Comparison of ENCODE assay signal across 1 cellular context in genomic region chr14:36279306-36280244, GRCh38.
A peak's percentile ranks its signal among the peaks of the same experiment; 100 is the strongest.
TF ChIP-seq lines count a peak whose summit lies in the region.

No MANE protein-coding gene starts in this region.

TF ChIP-seq in Ishikawa, 13 proteins besides CTCF, POLR2A, EP300 and RAD21:
- TF ChIP-seq FOXM1 (IDR thresholded peaks at IDR 0.05; ENCODE audit: borderline replicate concordance, low read depth) (no peak), TCF12 (IDR thresholded peaks at IDR 0.05; ENCODE audit: low read depth) (no peak), EGR1 (IDR thresholded peaks at IDR 0.05) (no peak), YY1 (IDR thresholded peaks at IDR 0.05; ENCODE audit: low read depth) (0 out of 2 replicates have a peak, but pooled peaks have one; percentile 10), NFIC (IDR thresholded peaks at IDR 0.05) (no peak), CEBPB (IDR thresholded peaks at IDR 0.05) (no peak), CREB1 (IDR thresholded peaks at IDR 0.05; ENCODE audit: low read depth) (no peak)
